In genomic region chr18:66825347-66825746, GRCh38 we compare ENCODE assay signal across 24 cellular contexts.
"Had no signal": no experiment of that assay in that cellular context is flagged by ENCODE, and none has a peak within 500 bp of the region (broad histone marks: within the 10 kb centered on the region; RNA-seq: fewer than 3 reads in every experiment).

No MANE protein-coding gene starts in this region.

- H3K27ac Mint-ChIP-seq: dendritic cell treated with granulocyte-macrophage colony-stimulating factor and Interleukin-4, amounts not matched to agents 40 ng/mL and 50 ng/mL, for 4 days; effector memory CD8-positive, alpha-beta T cell; endodermal cell; mesothelial cell of epicardium had no signal

- H3K4me1 ChIP-seq: colonic mucosa, esophagus muscularis mucosa, gastrocnemius medialis, heart right ventricle, left lung, lower lobe of right lung had no signal

- ATAC-seq: effector memory CD8-positive, alpha-beta T cell; gastrocnemius medialis; left lung; left ventricle myocardium superior; lower lobe of right lung; mucosa of descending colon had no signal

- H3K9me3 Mint-ChIP-seq: dendritic cell treated with granulocyte-macrophage colony-stimulating factor and Interleukin-4, amounts not matched to agents 40 ng/mL and 50 ng/mL, for 4 days; endodermal cell had no signal

- DNase-seq: colonic mucosa; cortex of kidney; effector CD8-positive, alpha-beta T cell; effector memory CD8-positive, alpha-beta T cell; endodermal cell; foreskin fibroblast; foreskin melanocyte; gastrocnemius medialis; glutamatergic neuron; head of caudate nucleus; heart right ventricle; hippocampal formation; left cardiac atrium; left lung; left ventricle myocardium superior; lower lobe of right lung; mesenchymal stem cell; mucosa of descending colon had no signal

- H3K27me3 Mint-ChIP-seq: dendritic cell treated with granulocyte-macrophage colony-stimulating factor and Interleukin-4, amounts not matched to agents 40 ng/mL and 50 ng/mL, for 4 days; effector memory CD8-positive, alpha-beta T cell had no signal

- H3K36me3 ChIP-seq: colonic mucosa, esophagus muscularis mucosa, gastrocnemius medialis, heart right ventricle, left lung, lower lobe of right lung had no signal

- H3K4me3 Mint-ChIP-seq: dendritic cell treated with granulocyte-macrophage colony-stimulating factor and Interleukin-4, amounts not matched to agents 40 ng/mL and 50 ng/mL, for 4 days; effector memory CD8-positive, alpha-beta T cell; endodermal cell; mesothelial cell of epicardium had no signal

- H3K9me3 ChIP-seq: colonic mucosa, left lung, lower lobe of right lung, mucosa of descending colon had no signal

- H3K4me1 Mint-ChIP-seq: endodermal cell, mesothelial cell of epicardium had no signal

- H3K27ac ChIP-seq: colonic mucosa, esophagus muscularis mucosa, gastrocnemius medialis, heart right ventricle, left lung, lower lobe of right lung had no signal

- H3K4me3 ChIP-seq: colonic mucosa, esophagus muscularis mucosa, gastrocnemius medialis, heart right ventricle, left lung, lower lobe of right lung, mucosa of descending colon had no signal

- H3K27me3 ChIP-seq: colonic mucosa, esophagus muscularis mucosa, gastrocnemius medialis, heart right ventricle, left lung had no signal

- FAIRE-seq: endometrium, islet of Langerhans, keratinocyte had no signal

- H3K36me3 Mint-ChIP-seq: mesothelial cell of epicardium had no signal
